ENCODE assay signal across 18 cellular contexts in genomic region chr2:48940606-48941005, GRCh38.
DNase-seq lines count a peak whose midpoint lies in the region; TF ChIP-seq lines count a peak whose summit lies in the region.
"Had no signal": no experiment of that assay in that cellular context is flagged by ENCODE, and none has a peak within 500 bp of the region (broad histone marks: within the 10 kb centered on the region; RNA-seq: fewer than 3 reads in every experiment).

No MANE protein-coding gene starts in this region.

- no peaks in the 10 kb centered on the region for H3K36me3 ChIP-seq in prostate gland
- H3K36me3 ChIP-seq: lower lobe of right lung, transverse colon had no signal

- DNase-seq in DMS153 (lab: John Stamatoyannopoulos, UW) (peak; percentile 91), NCI-H1092 (lab: John Stamatoyannopoulos, UW) (peak; percentile 63), NCI-H526 (lab: John Stamatoyannopoulos, UW) (peak; percentile 54 to 65), foreskin melanocyte (peak; percentile 13), NCI-H226 (no peak), prostate gland (ENCODE audit: low spot score) (no peak), GM20000 (ENCODE audit: low spot score) (no peak)
- DNase-seq: activated CD4-positive, alpha-beta T cell treated with anti-CD3 and anti-CD28 coated beads, Interleukin-2, amount 50 U/mL, for 4 hours; amniotic stem cell; erythroblast; lower lobe of right lung; naive thymus-derived CD8-positive, alpha-beta T cell; NK-92 treated with Interleukin-12 subunit alpha and Interleukin-12 subunit beta, amount 100 ng/mL, for 24 hours; SHP77 treated with DMSO at 0.1 percent for 48 hours; stimulated activated CD4-positive, alpha-beta T cell treated with anti-CD3 and anti-CD28 coated beads, Interleukin-4, amount 100 ng/mL, for 24 hours; transverse colon had no signal

- 73% methylated on average over 3 of the region's 3 CpGs for WGBS in prostate gland

- H3K9me3 ChIP-seq in prostate gland = no peaks in the 10 kb centered on the region
- H3K9me3 ChIP-seq: lower lobe of right lung, transverse colon had no signal

- no peaks in the 10 kb centered on the region for H3K27me3 ChIP-seq in prostate gland (replicated peaks; ENCODE audit: insufficient read depth)

- intact Hi-C loops in prostate gland (cut with DNase I) = no loop called here

- no peak overlapping the region for H3K4me3 ChIP-seq in prostate gland
- H3K4me3 ChIP-seq: coronary artery, lower lobe of right lung, transverse colon had no signal

- no peaks in the 10 kb centered on the region for H3K4me1 ChIP-seq in prostate gland (replicated peaks)
- H3K4me1 ChIP-seq: lower lobe of right lung, transverse colon had no signal

- TF ChIP-seq CTCF in prostate gland (IDR thresholded peaks at IDR 0.05) (no peak), GM20000 (IDR thresholded peaks at IDR 0.05; ENCODE audit: extremely low read depth, missing control alignments) (no peak)

- no peak overlapping the region for H3K27ac ChIP-seq in prostate gland
- H3K27ac ChIP-seq: C4-2B, coronary artery, lower lobe of right lung, transverse colon had no signal

- TF ChIP-seq POLR2A in prostate gland (IDR thresholded peaks at IDR 0.05) = no peak

Comparison
In these comparisons a context has a peak if more than half of its experiments do, and no peak if none do; other contexts are left out.
1. DNase-seq: peak in DMS153 (single experiment), NCI-H1092 (single experiment), NCI-H526 (2 of 2) and foreskin melanocyte (single experiment); none in NCI-H226 (single experiment), prostate gland (single experiment) and GM20000 (single experiment).